Comparison of ENCODE assay signal across 16 cellular contexts in genomic region chr15:65130941-65131340, GRCh38. TPM values are rescaled to one million over a fixed set of nuclear protein-coding genes. Genes with fewer than 3 reads are reported as not detected.
DNase-seq lines count a peak whose midpoint lies in the region; ATAC-seq and TF ChIP-seq lines count a peak whose summit lies in the region.
"Had no signal": no experiment of that assay in that cellular context is flagged by ENCODE, and none has a peak within 500 bp of the region (broad histone marks: within the 10 kb centered on the region; RNA-seq: fewer than 3 reads in every experiment).

No MANE protein-coding gene starts in this region.

- no peak for TF ChIP-seq CTCF in DND-41 (IDR thresholded peaks at IDR 0.05; ENCODE audit: borderline replicate concordance, extremely low read depth, low read length, poor library complexity, severe bottlenecking)
- TF ChIP-seq CTCF in mesothelial cell of epicardium (IDR thresholded peaks at IDR 0.05; ENCODE audit: unreplicated experiment): no peak
- TF ChIP-seq CTCF in coronary artery (IDR thresholded peaks at IDR 0.05): no peak

- no peak overlapping the region for H2AFZ ChIP-seq in DND-41 (ENCODE audit: low read depth, low read length)

- DNase-seq in activated CD4-positive, alpha-beta T cell treated with anti-CD3 and anti-CD28 coated beads for 48 hours: peak; percentile 21
- DNase-seq in activated CD4-positive, alpha-beta T cell treated with anti-CD3 and anti-CD28 coated beads, Interleukin-2, amount 50 U/mL, for 1 hour: no peak
- DNase-seq in DND-41: no peak
- no peak for DNase-seq in activated T-helper 1 cell treated with anti-CD3 and anti-CD28 coated beads, Interleukin-12 subunit alpha, Interleukin-12 subunit beta, Interleukin-2, Interleukin-4 antibody, amounts not matched to agents 30 ng/mL and 10 ng/mL and 1 ng/mL, durations not matched to agents 14 hours and 24 hours and 36 hours (ENCODE audit: low spot score)
- no peak for DNase-seq in mesothelial cell of epicardium (ENCODE audit: low spot score in 2 of 2, unreplicated experiment in 2 of 2)
- no peak for DNase-seq in substantia nigra (lab: John Stamatoyannopoulos, UW)
- no peak for DNase-seq in ecto neural progenitor cell (ENCODE audit: low spot score)
- no peak for DNase-seq in coronary artery (ENCODE audit: low spot score)
- DNase-seq: activated CD4-positive, CD25-positive, alpha-beta regulatory T cell treated with anti-CD3 and anti-CD28 coated beads, Interleukin-2, amount 50 U/mL, for 72 hours; body of pancreas; hypothalamus; left colon; MG63; NCI-H1930; Peyer's patch; testis had no signal

- peak overlapping the region; percentile 51 for H3K4me3 Mint-ChIP-seq in activated T-helper 1 cell treated with anti-CD3 and anti-CD28 coated beads, Interleukin-12 subunit alpha, Interleukin-12 subunit beta, Interleukin-2, Interleukin-4 antibody, amounts not matched to agents 30 ng/mL and 10 ng/mL and 1 ng/mL, durations not matched to agents 14 hours and 24 hours and 36 hours
- H3K4me3 Mint-ChIP-seq in mesothelial cell of epicardium: peak overlapping the region; percentile 30

- H3K36me3 Mint-ChIP-seq in activated T-helper 1 cell treated with anti-CD3 and anti-CD28 coated beads, Interleukin-12 subunit alpha, Interleukin-12 subunit beta, Interleukin-2, Interleukin-4 antibody, amounts not matched to agents 30 ng/mL and 10 ng/mL and 1 ng/mL, durations not matched to agents 14 hours and 24 hours and 36 hours (ENCODE audit: low read depth): peaks cover 25% of the 10 kb centered on the region
- H3K36me3 Mint-ChIP-seq in mesothelial cell of epicardium: peaks cover 25% of the 10 kb centered on the region

- H3K27ac ChIP-seq in DND-41 (ENCODE audit: low read length) (no peak overlapping the region), substantia nigra (ENCODE audit: low read depth, low read length, poor library complexity, severe bottlenecking) (no peak overlapping the region), coronary artery (no peak overlapping the region)
- H3K27ac ChIP-seq: body of pancreas, Peyer's patch, testis had no signal

- H3K27me3 Mint-ChIP-seq in activated T-helper 1 cell treated with anti-CD3 and anti-CD28 coated beads, Interleukin-12 subunit alpha, Interleukin-12 subunit beta, Interleukin-2, Interleukin-4 antibody, amounts not matched to agents 30 ng/mL and 10 ng/mL and 1 ng/mL, durations not matched to agents 14 hours and 24 hours and 36 hours (ENCODE audit: insufficient read depth): peaks cover 2% of the 10 kb centered on the region
- H3K27me3 Mint-ChIP-seq in mesothelial cell of epicardium (ENCODE audit: low read depth): no peaks in the 10 kb centered on the region

- H3K9ac ChIP-seq in DND-41 (ENCODE audit: low read depth, low read length): no peak overlapping the region

- H3K4me3 ChIP-seq in DND-41 (ENCODE audit: low read depth in 1 of 2, low read length in 2 of 2) (no peak overlapping the region; a peak in 1 of 4 replicates), coronary artery (no peak overlapping the region)
- H3K4me3 ChIP-seq: body of pancreas, Peyer's patch, testis had no signal

- no peaks in the 10 kb centered on the region for H3K27me3 ChIP-seq in DND-41 (ENCODE audit: insufficient read depth, low read length, poor library complexity)
- H3K27me3 ChIP-seq: body of pancreas, MG63, Peyer's patch, testis had no signal

- peaks cover 45% of the 10 kb centered on the region for H3K36me3 ChIP-seq in DND-41 (ENCODE audit: insufficient read depth, low read length)

- no peaks in the 10 kb centered on the region for H3K9me3 ChIP-seq in DND-41 (ENCODE audit: insufficient read depth, low read length, severe bottlenecking)
- H3K9me3 ChIP-seq: body of pancreas, MG63, Peyer's patch, testis had no signal

- H3K4me1 Mint-ChIP-seq in activated T-helper 1 cell treated with anti-CD3 and anti-CD28 coated beads, Interleukin-12 subunit alpha, Interleukin-12 subunit beta, Interleukin-2, Interleukin-4 antibody, amounts not matched to agents 30 ng/mL and 10 ng/mL and 1 ng/mL, durations not matched to agents 14 hours and 24 hours and 36 hours (ENCODE audit: low read depth): peaks cover 31% of the 10 kb centered on the region
- peaks cover 22% of the 10 kb centered on the region for H3K4me1 Mint-ChIP-seq in mesothelial cell of epicardium

- peak overlapping the region; percentile 24 for H3K4me2 ChIP-seq in DND-41 (ENCODE audit: insufficient read depth, low read length)

- peaks cover 27% of the 10 kb centered on the region; the same call in 1 of the 2 replicates for H4K20me1 ChIP-seq in DND-41 (ENCODE audit: insufficient read depth, low read length)

- no peaks in the 10 kb centered on the region for H3K9me3 Mint-ChIP-seq in activated T-helper 1 cell treated with anti-CD3 and anti-CD28 coated beads, Interleukin-12 subunit alpha, Interleukin-12 subunit beta, Interleukin-2, Interleukin-4 antibody, amounts not matched to agents 30 ng/mL and 10 ng/mL and 1 ng/mL, durations not matched to agents 14 hours and 24 hours and 36 hours
- no peaks in the 10 kb centered on the region for H3K9me3 Mint-ChIP-seq in mesothelial cell of epicardium

- H3K4me1 ChIP-seq in DND-41 (ENCODE audit: insufficient read depth, low read length): peaks cover 23% of the 10 kb centered on the region

- peak overlapping the region; percentile 49 for H3K27ac Mint-ChIP-seq in activated T-helper 1 cell treated with anti-CD3 and anti-CD28 coated beads, Interleukin-12 subunit alpha, Interleukin-12 subunit beta, Interleukin-2, Interleukin-4 antibody, amounts not matched to agents 30 ng/mL and 10 ng/mL and 1 ng/mL, durations not matched to agents 14 hours and 24 hours and 36 hours
- peak overlapping the region; percentile 22 for H3K27ac Mint-ChIP-seq in mesothelial cell of epicardium

- peaks cover 52% of the 10 kb centered on the region for H3K79me2 ChIP-seq in DND-41 (ENCODE audit: insufficient read depth, low read length)

- intact Hi-C loops in activated T-helper 1 cell treated with anti-CD3 and anti-CD28 coated beads, Interleukin-12 subunit alpha, Interleukin-12 subunit beta, Interleukin-2, Interleukin-4 antibody, amounts not matched to agents 30 ng/mL and 10 ng/mL and 1 ng/mL, durations not matched to agents 14 hours and 24 hours and 36 hours (cut with micrococcal nuclease): loop anchor here (5.0 kb wide), 1 partner anchor 744 kb away; the partner anchor contains the start of gene TRIP4

- ATAC-seq in DND-41 (ENCODE audit: insufficient read depth, low read depth): no peak
- ATAC-seq: body of pancreas, left colon had no signal

RNA-seq across cellular contexts. Expression of gene PDCD7, which starts 2.7 kb away (rescaled TPM):
- 51.2 and 54.7 TPM in 2 replicates for total RNA-seq in activated T-helper 1 cell treated with anti-CD3 and anti-CD28 coated beads, Interleukin-12 subunit alpha, Interleukin-12 subunit beta, Interleukin-2, Interleukin-4 antibody, amounts not matched to agents 30 ng/mL and 10 ng/mL and 1 ng/mL, durations not matched to agents 14 hours and 24 hours and 36 hours
- total RNA-seq in mesothelial cell of epicardium: 29.9 to 34.5 TPM (median 32.7 TPM) in 3 replicates

RNA-seq across cellular contexts. Expression of gene UBAP1L, which starts 15.9 kb away (rescaled TPM):
- 5.9 and 7.0 TPM in 2 replicates for total RNA-seq in activated T-helper 1 cell treated with anti-CD3 and anti-CD28 coated beads, Interleukin-12 subunit alpha, Interleukin-12 subunit beta, Interleukin-2, Interleukin-4 antibody, amounts not matched to agents 30 ng/mL and 10 ng/mL and 1 ng/mL, durations not matched to agents 14 hours and 24 hours and 36 hours
- 10.7 to 11.6 TPM (median 10.9 TPM) in 3 replicates for total RNA-seq in mesothelial cell of epicardium

RNA-seq across cellular contexts. Expression of gene CLPX, which starts 54.2 kb away (rescaled TPM):
- total RNA-seq in activated T-helper 1 cell treated with anti-CD3 and anti-CD28 coated beads, Interleukin-12 subunit alpha, Interleukin-12 subunit beta, Interleukin-2, Interleukin-4 antibody, amounts not matched to agents 30 ng/mL and 10 ng/mL and 1 ng/mL, durations not matched to agents 14 hours and 24 hours and 36 hours: 55.7 and 57.2 TPM in 2 replicates
- total RNA-seq in mesothelial cell of epicardium: 56.3 to 60.8 TPM (median 58.7 TPM) in 3 replicates

RNA-seq across cellular contexts. Expression of gene KBTBD13, which starts 54.4 kb away (rescaled TPM):
- not detected in 2 replicates for total RNA-seq in activated T-helper 1 cell treated with anti-CD3 and anti-CD28 coated beads, Interleukin-12 subunit alpha, Interleukin-12 subunit beta, Interleukin-2, Interleukin-4 antibody, amounts not matched to agents 30 ng/mL and 10 ng/mL and 1 ng/mL, durations not matched to agents 14 hours and 24 hours and 36 hours
- 0.09 to 0.11 TPM in 2 of 3 replicates, not detected in the other for total RNA-seq in mesothelial cell of epicardium
- total RNA-seq: body of pancreas had no signal
